ENCODE assay signal across 9 cellular contexts in genomic region chr12:127145929-127146789, GRCh38.
DNase-seq lines count a peak whose midpoint lies in the region; ATAC-seq, FAIRE-seq and TF ChIP-seq lines count a peak whose summit lies in the region.
"Had no signal": no experiment of that assay in that cellular context is flagged by ENCODE, and none has a peak within 500 bp of the region (broad histone marks: within the 10 kb centered on the region; RNA-seq: fewer than 3 reads in every experiment).

No MANE protein-coding gene starts in this region.

- H2AFZ ChIP-seq in astrocyte (ENCODE audit: low read depth, low read length): peak overlapping the region; percentile 100

- ATAC-seq in HG03378 (IDR thresholded peaks at IDR 0.05; ENCODE audit: unreplicated experiment): no peak
- no peak for ATAC-seq in HG02938 (IDR thresholded peaks at IDR 0.05; ENCODE audit: unreplicated experiment)

- no peaks in the 10 kb centered on the region for H3K79me2 ChIP-seq in astrocyte (ENCODE audit: insufficient read depth, low read length)

- no peaks in the 10 kb centered on the region for H3K36me3 ChIP-seq in astrocyte (ENCODE audit: insufficient read depth, low read length)
- H3K36me3 ChIP-seq: neutrophil had no signal

- H3K27ac Mint-ChIP-seq in T-helper 1 cell treated with Interleukin-12 subunit alpha and Interleukin-12 subunit beta and Interleukin-4 antibody, amounts not matched to agents 30 μg/mL and 1 μg/mL, for 36 hours: peak overlapping the region; percentile 57
- H3K27ac Mint-ChIP-seq in astrocyte (ENCODE audit: unreplicated experiment): no peak overlapping the region

- H3K9ac ChIP-seq in astrocyte (ENCODE audit: low read length): peak overlapping the region; percentile 78

- DNase-seq in D721Med (ENCODE audit: insufficient read length, low spot score): peak; percentile 23
- DNase-seq in astrocyte (ENCODE audit: low read depth): peak; percentile 50
- DNase-seq in hepatic stellate cell (ENCODE audit: low spot score): peak; percentile 57
- DNase-seq in stimulated activated CD4-positive, alpha-beta T cell treated with anti-CD3 and anti-CD28 coated beads, Interleukin-12 subunit alpha, Interleukin-12 subunit beta, amount 100 ng/mL, for 24 hours (ENCODE audit: low read depth in 2 of 2): peak; percentile 61 to 67
- no peak for DNase-seq in RKO (ENCODE audit: low spot score)

- FAIRE-seq in D721Med (lab: Jason Lieb, UNC) (no peak), astrocyte (lab: Jason Lieb, UNC) (no peak)

- peak overlapping the region; percentile 65 for H3K4me3 ChIP-seq in astrocyte (ENCODE audit: insufficient read depth, low read depth, low read length)

- TF ChIP-seq CTCF in D721Med (IDR thresholded peaks at IDR 0.05; ENCODE audit: insufficient read depth, missing control alignments) (no peak), astrocyte (IDR thresholded peaks at IDR 0.05; ENCODE audit: insufficient read depth, low read depth, low read length) (no peak)

- H3K4me2 ChIP-seq in astrocyte (ENCODE audit: low read length): peak overlapping the region; percentile 89

- H3K4me3 Mint-ChIP-seq in T-helper 1 cell treated with Interleukin-12 subunit alpha and Interleukin-12 subunit beta and Interleukin-4 antibody, amounts not matched to agents 30 μg/mL and 1 μg/mL, for 36 hours: peak overlapping the region; percentile 79
- no peak overlapping the region for H3K4me3 Mint-ChIP-seq in astrocyte (ENCODE audit: unreplicated experiment)

- peaks cover 7% of the 10 kb centered on the region for H3K27me3 Mint-ChIP-seq in T-helper 1 cell treated with Interleukin-12 subunit alpha and Interleukin-12 subunit beta and Interleukin-4 antibody, amounts not matched to agents 30 μg/mL and 1 μg/mL, for 36 hours (ENCODE audit: low read depth)
- no peaks in the 10 kb centered on the region for H3K27me3 Mint-ChIP-seq in astrocyte (ENCODE audit: low read depth, unreplicated experiment)

- no peaks in the 10 kb centered on the region for H4K20me1 ChIP-seq in astrocyte (ENCODE audit: insufficient read depth, low read length)

- peaks cover 2% of the 10 kb centered on the region for H3K4me1 Mint-ChIP-seq in T-helper 1 cell treated with Interleukin-12 subunit alpha and Interleukin-12 subunit beta and Interleukin-4 antibody, amounts not matched to agents 30 μg/mL and 1 μg/mL, for 36 hours (ENCODE audit: low read depth)
- no peaks in the 10 kb centered on the region for H3K4me1 Mint-ChIP-seq in astrocyte (ENCODE audit: low read depth, unreplicated experiment)

- peaks cover 10% of the 10 kb centered on the region for H3K4me1 ChIP-seq in astrocyte (ENCODE audit: insufficient read depth, low read length)

- H3K36me3 Mint-ChIP-seq in T-helper 1 cell treated with Interleukin-12 subunit alpha and Interleukin-12 subunit beta and Interleukin-4 antibody, amounts not matched to agents 30 μg/mL and 1 μg/mL, for 36 hours (ENCODE audit: low read depth): no peaks in the 10 kb centered on the region
- no peaks in the 10 kb centered on the region for H3K36me3 Mint-ChIP-seq in astrocyte (ENCODE audit: low read depth, unreplicated experiment)

- H3K27me3 ChIP-seq in astrocyte (ENCODE audit: insufficient read depth, low read length): no peaks in the 10 kb centered on the region

- H3K27ac ChIP-seq in astrocyte (ENCODE audit: low read depth, low read length): no peak overlapping the region
- H3K27ac ChIP-seq: neutrophil had no signal

- H3K9me3 ChIP-seq in astrocyte (ENCODE audit: insufficient read depth, low read depth, low read length): no peaks in the 10 kb centered on the region
- H3K9me3 ChIP-seq: neutrophil had no signal

- no peaks in the 10 kb centered on the region for H3K9me3 Mint-ChIP-seq in T-helper 1 cell treated with Interleukin-12 subunit alpha and Interleukin-12 subunit beta and Interleukin-4 antibody, amounts not matched to agents 30 μg/mL and 1 μg/mL, for 36 hours
- H3K9me3 Mint-ChIP-seq in astrocyte (ENCODE audit: unreplicated experiment): peaks cover 8% of the 10 kb centered on the region
